In the genomic region with DNA sequence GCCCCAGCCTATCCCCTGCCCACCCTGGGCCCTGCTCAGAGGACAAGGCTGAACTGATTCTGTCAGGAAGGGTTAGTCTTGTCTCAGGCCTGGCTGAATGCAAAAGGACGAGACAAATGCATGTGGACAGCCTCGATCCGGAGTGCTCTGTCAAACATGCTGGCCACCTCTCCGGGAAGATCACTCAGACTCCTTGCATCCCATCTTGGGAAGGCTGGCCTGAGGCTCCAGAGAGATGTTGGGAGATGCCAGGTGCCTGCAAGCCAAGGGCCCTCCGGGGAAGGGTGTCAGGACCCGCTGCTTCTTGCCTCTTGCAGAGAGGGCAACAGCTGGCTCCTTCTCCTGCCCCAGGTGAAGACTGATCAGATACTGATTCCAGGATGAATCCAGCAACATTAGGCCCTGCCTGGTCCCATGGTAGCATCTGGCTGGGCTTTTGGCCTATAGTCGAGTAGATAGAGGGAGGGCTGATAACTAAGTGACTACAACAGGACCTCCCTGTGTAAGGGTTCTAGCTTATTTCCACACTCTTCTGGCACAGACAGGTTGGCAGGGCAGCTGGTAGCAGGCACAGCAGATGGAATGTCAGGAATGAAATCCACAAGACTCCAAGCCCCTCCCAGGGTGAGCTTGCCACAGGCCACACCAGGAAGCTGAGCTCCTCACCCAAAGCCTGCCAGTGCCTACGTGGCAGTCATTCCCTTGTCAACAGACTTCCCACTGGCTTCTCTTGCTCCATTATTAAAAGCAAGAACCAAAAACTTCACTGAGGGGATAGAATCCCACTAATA, we compare ENCODE assay signal across 14 cellular contexts. TPM values are rescaled to one million over a fixed set of nuclear protein-coding genes. Genes with fewer than 3 reads are reported as not detected.
DNase-seq lines count a peak whose midpoint lies in the region; ATAC-seq and TF ChIP-seq lines count a peak whose summit lies in the region.
"Had no signal": no experiment of that assay in that cellular context is flagged by ENCODE, and none has a peak within 500 bp of the region (broad histone marks: within the 10 kb centered on the region; RNA-seq: fewer than 3 reads in every experiment).

No MANE protein-coding gene starts in this region.

- CTCF ChIA-PET in activated CD8-positive, alpha-beta T cell treated with anti-CD3 and anti-CD28 coated beads for 36 hours (lab: Charles Lee) = interaction anchor here (1.0 to 1.2 kb wide), 2 partner anchors 297 to 299 kb away, joined by 3 read pairs; no protein-coding TSS in a partner anchor

- no peak overlapping the region for H3K4me3 Mint-ChIP-seq in stimulated activated effector memory CD8-positive, alpha-beta T cell treated with anti-CD3 and anti-CD28 coated beads, Interleukin-12 subunit alpha, Interleukin-12 subunit beta, amount 100 ng/mL, for 72 hours
- H3K4me3 Mint-ChIP-seq in activated CD8-positive, alpha-beta T cell treated with anti-CD3 and anti-CD28 coated beads for 36 hours = no peak overlapping the region
- no peak overlapping the region for H3K4me3 Mint-ChIP-seq in natural killer cell

- peak; percentile 74 for DNase-seq in NCI-H2171 treated with DMSO at 0.1 percent for 48 hours (lab: John Stamatoyannopoulos, UW)
- DNase-seq in NCI-H2171 (lab: John Stamatoyannopoulos, UW) = no peak
- DNase-seq in RPMI7951 (ENCODE audit: low read depth) = peak; percentile 54
- DNase-seq in foreskin keratinocyte = peak; percentile 20 to 66
- DNase-seq in stimulated activated effector memory CD8-positive, alpha-beta T cell treated with anti-CD3 and anti-CD28 coated beads, Interleukin-12 subunit alpha, Interleukin-12 subunit beta, amount 100 ng/mL, for 72 hours (ENCODE audit: low spot score in 2 of 2) = no peak
- no peak for DNase-seq in activated CD8-positive, alpha-beta T cell treated with anti-CD3 and anti-CD28 coated beads for 36 hours
- DNase-seq in nucleus accumbens (lab: John Stamatoyannopoulos, UW) = no peak
- no peak for DNase-seq in natural killer cell
- DNase-seq: 8988T, NCI-H1105 treated with DMSO at 0.1 percent for 48 hours, NCI-H510A treated with DMSO at 0.1 percent for 48 hours, T1000 had no signal

- H3K27me3 ChIP-seq in foreskin keratinocyte = no peaks in the 10 kb centered on the region

- peaks cover 6% of the 10 kb centered on the region for H3K4me1 ChIP-seq in foreskin keratinocyte

- H3K27me3 Mint-ChIP-seq in activated CD8-positive, alpha-beta T cell treated with anti-CD3 and anti-CD28 coated beads for 36 hours = no peaks in the 10 kb centered on the region
- no peaks in the 10 kb centered on the region for H3K27me3 Mint-ChIP-seq in natural killer cell (ENCODE audit: low read depth in 2 of 2)

- no peaks in the 10 kb centered on the region for H3K4me1 Mint-ChIP-seq in stimulated activated effector memory CD8-positive, alpha-beta T cell treated with anti-CD3 and anti-CD28 coated beads, Interleukin-12 subunit alpha, Interleukin-12 subunit beta, amount 100 ng/mL, for 72 hours
- H3K4me1 Mint-ChIP-seq in activated CD8-positive, alpha-beta T cell treated with anti-CD3 and anti-CD28 coated beads for 36 hours (ENCODE audit: low read depth) = no peaks in the 10 kb centered on the region
- H3K4me1 Mint-ChIP-seq in natural killer cell = no peaks in the 10 kb centered on the region

- no peak for TF ChIP-seq CTCF in foreskin keratinocyte (conservative IDR thresholded peaks at IDR 0.05)
- TF ChIP-seq CTCF in activated CD8-positive, alpha-beta T cell treated with anti-CD3 and anti-CD28 coated beads for 36 hours (IDR thresholded peaks at IDR 0.05) = no peak
- no peak for TF ChIP-seq CTCF in natural killer cell (IDR thresholded peaks at IDR 0.05)

- no peak overlapping the region for H3K27ac Mint-ChIP-seq in stimulated activated effector memory CD8-positive, alpha-beta T cell treated with anti-CD3 and anti-CD28 coated beads, Interleukin-12 subunit alpha, Interleukin-12 subunit beta, amount 100 ng/mL, for 72 hours
- no peak overlapping the region for H3K27ac Mint-ChIP-seq in activated CD8-positive, alpha-beta T cell treated with anti-CD3 and anti-CD28 coated beads for 36 hours
- no peak overlapping the region for H3K27ac Mint-ChIP-seq in natural killer cell

- intact Hi-C loops in activated CD8-positive, alpha-beta T cell treated with anti-CD3 and anti-CD28 coated beads for 36 hours (cut with micrococcal nuclease) = loop anchor here (10.0 kb wide), 1 partner anchor 164 kb away; no protein-coding TSS in a partner anchor
- intact Hi-C loops in natural killer cell (cut with micrococcal nuclease) = loop anchor here (10.0 kb wide), 1 partner anchor 1134 kb away; no protein-coding TSS in a partner anchor

- POLR2A ChIA-PET in activated CD8-positive, alpha-beta T cell treated with anti-CD3 and anti-CD28 coated beads for 36 hours (lab: Charles Lee) = no interaction called here

- peak; percentile 17 for ATAC-seq in foreskin keratinocyte
- peak; percentile 11 for ATAC-seq in stimulated activated effector memory CD8-positive, alpha-beta T cell treated with anti-CD3 and anti-CD28 coated beads, Interleukin-12 subunit alpha, Interleukin-12 subunit beta, amount 100 ng/mL, for 72 hours
- ATAC-seq in activated CD8-positive, alpha-beta T cell treated with anti-CD3 and anti-CD28 coated beads for 36 hours = no peak
- no peak for ATAC-seq in natural killer cell
- ATAC-seq: HepG2 had no signal

- H3K9me3 Mint-ChIP-seq in stimulated activated effector memory CD8-positive, alpha-beta T cell treated with anti-CD3 and anti-CD28 coated beads, Interleukin-12 subunit alpha, Interleukin-12 subunit beta, amount 100 ng/mL, for 72 hours = no peaks in the 10 kb centered on the region
- H3K9me3 Mint-ChIP-seq in activated CD8-positive, alpha-beta T cell treated with anti-CD3 and anti-CD28 coated beads for 36 hours = no peaks in the 10 kb centered on the region
- H3K9me3 Mint-ChIP-seq in natural killer cell = no peaks in the 10 kb centered on the region

- H3K27ac ChIP-seq in foreskin keratinocyte = no peak overlapping the region

- H3K36me3 Mint-ChIP-seq in stimulated activated effector memory CD8-positive, alpha-beta T cell treated with anti-CD3 and anti-CD28 coated beads, Interleukin-12 subunit alpha, Interleukin-12 subunit beta, amount 100 ng/mL, for 72 hours = no peaks in the 10 kb centered on the region
- H3K36me3 Mint-ChIP-seq in activated CD8-positive, alpha-beta T cell treated with anti-CD3 and anti-CD28 coated beads for 36 hours (ENCODE audit: low read depth) = no peaks in the 10 kb centered on the region
- H3K36me3 Mint-ChIP-seq in natural killer cell = no peaks in the 10 kb centered on the region

RNA-seq across cellular contexts. Expression of gene C1QL2, which starts 20.5 kb away (rescaled TPM):
- total RNA-seq in RPMI7951 (2014; rRNA removed; shearing (Covaris generic)) = not detected in 2 replicates
- total RNA-seq in foreskin keratinocyte (not detected in 2 replicates), natural killer cell (not detected)
- not detected in 2 replicates for polyA plus RNA-seq in foreskin keratinocyte
- not detected for total RNA-seq in activated CD8-positive, alpha-beta T cell treated with anti-CD3 and anti-CD28 coated beads for 36 hours
- total RNA-seq: HepG2 had no signal
- polyA plus RNA-seq: HepG2, neural cell had no signal

RNA-seq across cellular contexts. Expression of gene STEAP3, which starts 44.6 kb away (rescaled TPM):
- total RNA-seq in RPMI7951 (2014; rRNA removed; shearing (Covaris generic)) = 27.3 and 32.2 TPM in 2 replicates
- total RNA-seq in foreskin keratinocyte (23.7 and 30.8 TPM in 2 replicates), natural killer cell (1 to 10 TPM; 1.7 to 2.5 (median 2.0) TPM)
- polyA plus RNA-seq in foreskin keratinocyte = 16.5 and 21.0 TPM in 2 replicates
- under 1 TPM; 0.18 to 0.34 TPM for total RNA-seq in activated CD8-positive, alpha-beta T cell treated with anti-CD3 and anti-CD28 coated beads for 36 hours
- polyA plus RNA-seq: neural cell had no signal

Comparison
In these comparisons a context has a peak if more than half of its experiments do, and no peak if none do; other contexts are left out.
1. DNase-seq: peak in NCI-H2171 treated with DMSO at 0.1 percent for 48 hours (single experiment), RPMI7951 (single experiment) and foreskin keratinocyte (2 of 2); none in NCI-H2171 (single experiment), stimulated activated effector memory CD8-positive, alpha-beta T cell treated with anti-CD3 and anti-CD28 coated beads, Interleukin-12 subunit alpha, Interleukin-12 subunit beta, amount 100 ng/mL, for 72 hours (0 of 2), activated CD8-positive, alpha-beta T cell treated with anti-CD3 and anti-CD28 coated beads for 36 hours (single experiment), nucleus accumbens (0 of 56) and natural killer cell (single experiment).
2. ATAC-seq: peak in foreskin keratinocyte (single experiment) and stimulated activated effector memory CD8-positive, alpha-beta T cell treated with anti-CD3 and anti-CD28 coated beads, Interleukin-12 subunit alpha, Interleukin-12 subunit beta, amount 100 ng/mL, for 72 hours (single experiment); none in activated CD8-positive, alpha-beta T cell treated with anti-CD3 and anti-CD28 coated beads for 36 hours (single experiment) and natural killer cell (0 of 3).